Comparison of ENCODE assay signal across 24 cellular contexts in genomic region chr12:15193927-15194326, GRCh38. TPM values are rescaled to one million over a fixed set of nuclear protein-coding genes. Genes with fewer than 3 reads are reported as not detected.
DNase-seq lines count a peak whose midpoint lies in the region; ATAC-seq and TF ChIP-seq lines count a peak whose summit lies in the region.
"Had no signal": no experiment of that assay in that cellular context is flagged by ENCODE, and none has a peak within 500 bp of the region (broad histone marks: within the 10 kb centered on the region; RNA-seq: fewer than 3 reads in every experiment).

No MANE protein-coding gene starts in this region.

- H3K4me1 ChIP-seq in left lung (peaks cover 0 to 7% of the 10 kb centered on the region in 2 donors), sigmoid colon (peaks cover 0 to 76% (median 64%) of the 10 kb centered on the region in 4 donors), HAP-1 (no peaks in the 10 kb centered on the region)
- H3K4me1 ChIP-seq: right lobe of liver had no signal

- in situ Hi-C loops in HAP-1 (cut with MboI; ENCODE audit: low sequenced_read_pairs) = no loop called here

- no peaks in the 10 kb centered on the region for H3K9me3 ChIP-seq in left lung
- H3K9me3 ChIP-seq in sigmoid colon = no peaks in the 10 kb centered on the region
- no peaks in the 10 kb centered on the region for H3K9me3 ChIP-seq in HAP-1
- H3K9me3 ChIP-seq: MG63, right lobe of liver, suprapubic skin had no signal

- DNase-seq in HCEC 1CT (peak; percentile 18), chondrocyte (ENCODE audit: low spot score) (no peak), left lung (no peak), sigmoid colon (peak; percentile 78), HAP-1 (ENCODE audit: low spot score in 2 of 2) (no peak), HK-2 (ENCODE audit: unreplicated experiment) (no peak), NCI-H2227 treated with DMSO at 0.1 percent for 48 hours (lab: John Stamatoyannopoulos, UW) (no peak)
- DNase-seq: activated CD4-positive, CD25-positive, alpha-beta regulatory T cell; activated CD8-positive, alpha-beta T cell treated with anti-CD3 and anti-CD28 coated beads, Interleukin-2, amount 10 ng/mL, durations not matched to agents 7 days and 5 days; activated naive CD4-positive, alpha-beta T cell; activated T-cell treated with anti-CD3 and anti-CD28 coated beads, Interleukin-2, amount 50 U/mL, for 24 hours; anterior cingulate cortex; effector CD8-positive, alpha-beta T cell; GDM1; H9; IMR-90; MG63; NCI-H1417 treated with DMSO at 0.1 percent for 48 hours; right lobe of liver had no signal

- peaks cover 54% of the 10 kb centered on the region for H3K4me1 Mint-ChIP-seq in chondrocyte (ENCODE audit: low read depth)
- H3K4me1 Mint-ChIP-seq: CD14-positive monocyte; H9; stimulated activated effector memory CD8-positive, alpha-beta T cell treated with anti-CD3 and anti-CD28 coated beads, Interleukin-12 subunit alpha, Interleukin-12 subunit beta, amount 100 ng/mL, for 72 hours had no signal

- H3K4me3 ChIP-seq in left lung = no peak overlapping the region
- no peak overlapping the region for H3K4me3 ChIP-seq in sigmoid colon
- H3K4me3 ChIP-seq in HAP-1 = no peak overlapping the region
- H3K4me3 ChIP-seq: MG63, right lobe of liver, suprapubic skin had no signal

- H3K4me3 Mint-ChIP-seq in chondrocyte (ENCODE audit: unreplicated experiment) = no peak overlapping the region
- H3K4me3 Mint-ChIP-seq: activated CD8-positive, alpha-beta T cell treated with anti-CD3 and anti-CD28 coated beads, Interleukin-2, amount 10 ng/mL, durations not matched to agents 7 days and 5 days; activated T-cell treated with anti-CD3 and anti-CD28 coated beads, Interleukin-2, amount 50 U/mL, for 24 hours; H9; stimulated activated effector memory CD8-positive, alpha-beta T cell treated with anti-CD3 and anti-CD28 coated beads, Interleukin-12 subunit alpha, Interleukin-12 subunit beta, amount 100 ng/mL, for 72 hours had no signal

- no peak overlapping the region for H3K27ac ChIP-seq in left lung
- peak overlapping the region; percentile 18 to 77 (median 70) for H3K27ac ChIP-seq in sigmoid colon
- H3K27ac ChIP-seq: right lobe of liver, suprapubic skin had no signal

- no peaks in the 10 kb centered on the region for H3K27me3 ChIP-seq in left lung
- no peaks in the 10 kb centered on the region for H3K27me3 ChIP-seq in sigmoid colon
- H3K27me3 ChIP-seq in HAP-1 (ENCODE audit: low read depth) = no peaks in the 10 kb centered on the region
- H3K27me3 ChIP-seq: MG63, right lobe of liver, suprapubic skin had no signal

- TF ChIP-seq CTCF in chondrocyte (IDR thresholded peaks at IDR 0.05) (no peak), left lung (IDR thresholded peaks at IDR 0.05) (no peak), sigmoid colon (IDR thresholded peaks at IDR 0.05) (no peak)

- TF ChIP-seq POLR2A in sigmoid colon (IDR thresholded peaks at IDR 0.05) = no peak

- 30 to 39% methylated on average over 3 of the region's 3 CpGs for WGBS in sigmoid colon, 2 donors

- H3K27ac Mint-ChIP-seq in chondrocyte (ENCODE audit: unreplicated experiment) = peak overlapping the region; percentile 65
- H3K27ac Mint-ChIP-seq: activated CD8-positive, alpha-beta T cell treated with anti-CD3 and anti-CD28 coated beads, Interleukin-2, amount 10 ng/mL, durations not matched to agents 7 days and 5 days; activated T-cell treated with anti-CD3 and anti-CD28 coated beads, Interleukin-2, amount 50 U/mL, for 24 hours; CD14-positive monocyte; H9; stimulated activated effector memory CD8-positive, alpha-beta T cell treated with anti-CD3 and anti-CD28 coated beads, Interleukin-12 subunit alpha, Interleukin-12 subunit beta, amount 100 ng/mL, for 72 hours had no signal

- H3K27me3 Mint-ChIP-seq in chondrocyte (ENCODE audit: low read depth) = no peaks in the 10 kb centered on the region

- H3K36me3 Mint-ChIP-seq in chondrocyte (ENCODE audit: low read depth) = peaks cover 2% of the 10 kb centered on the region
- H3K36me3 Mint-ChIP-seq: CD14-positive monocyte; stimulated activated effector memory CD8-positive, alpha-beta T cell treated with anti-CD3 and anti-CD28 coated beads, Interleukin-12 subunit alpha, Interleukin-12 subunit beta, amount 100 ng/mL, for 72 hours had no signal

- peak in 1 of 4 donors; percentile 40 for TF ChIP-seq EP300 in sigmoid colon (IDR thresholded peaks at IDR 0.05)

- intact Hi-C loops in left lung (cut with DNase I) = no loop called here
- intact Hi-C loops in sigmoid colon (cut with DNase I) = no loop called here

- H3K9me3 Mint-ChIP-seq in chondrocyte (ENCODE audit: low read depth) = no peaks in the 10 kb centered on the region
- H3K9me3 Mint-ChIP-seq: activated T-cell treated with anti-CD3 and anti-CD28 coated beads, Interleukin-2, amount 50 U/mL, for 24 hours; CD14-positive monocyte; H9; stimulated activated effector memory CD8-positive, alpha-beta T cell treated with anti-CD3 and anti-CD28 coated beads, Interleukin-12 subunit alpha, Interleukin-12 subunit beta, amount 100 ng/mL, for 72 hours had no signal

- H3K36me3 ChIP-seq in left lung = no peaks in the 10 kb centered on the region
- no peaks in the 10 kb centered on the region for H3K36me3 ChIP-seq in sigmoid colon
- H3K36me3 ChIP-seq in HAP-1 (replicated peaks) = no peaks in the 10 kb centered on the region
- H3K36me3 ChIP-seq: MG63, right lobe of liver, suprapubic skin had no signal

- ATAC-seq in left lung (peak; percentile 57), HG03159 (IDR thresholded peaks at IDR 0.05; ENCODE audit: unreplicated experiment) (no peak)
- ATAC-seq: activated CD8-positive, alpha-beta T cell treated with anti-CD3 and anti-CD28 coated beads, Interleukin-2, amount 10 ng/mL, durations not matched to agents 7 days and 5 days; right lobe of liver; Right ventricle myocardium inferior; stimulated activated effector memory CD8-positive, alpha-beta T cell treated with anti-CD3 and anti-CD28 coated beads, Interleukin-12 subunit alpha, Interleukin-12 subunit beta, amount 100 ng/mL, for 72 hours had no signal

RNA-seq across cellular contexts. Expression of gene RERG, which starts 27.3 kb away (rescaled TPM):
- total RNA-seq in chondrocyte (10.1 to 64.8 TPM (median 10.8 TPM) in 3 replicates), left lung (10 to 100 TPM; 11.5 to 12.4 TPM), sigmoid colon (100 to 1,000 TPM in 1 of 4 donors, 10 to 100 TPM in 3; 69.9 to 104 (median 78.3) TPM)
- 1 to 10 TPM; 1.4 to 9.6 (median 4.8) TPM for polyA plus RNA-seq in sigmoid colon
- total RNA-seq: activated CD8-positive, alpha-beta T cell treated with anti-CD3 and anti-CD28 coated beads, Interleukin-2, amount 10 ng/mL, durations not matched to agents 7 days and 5 days; H9; IMR-90 had no signal
- polyA plus RNA-seq: CD14-positive monocyte, IMR-90 had no signal

Comparison
In these comparisons a context has a peak if more than half of its experiments do, and no peak if none do; other contexts are left out.
1. DNase-seq: peak in HCEC 1CT (single experiment) and sigmoid colon (single experiment); none in chondrocyte (single experiment), left lung (0 of 2), HAP-1 (0 of 2), HK-2 (single experiment) and NCI-H2227 treated with DMSO at 0.1 percent for 48 hours (single experiment).
2. H3K27ac ChIP-seq: peak in sigmoid colon (4 of 4); none in left lung (0 of 2).